In the genomic region with DNA sequence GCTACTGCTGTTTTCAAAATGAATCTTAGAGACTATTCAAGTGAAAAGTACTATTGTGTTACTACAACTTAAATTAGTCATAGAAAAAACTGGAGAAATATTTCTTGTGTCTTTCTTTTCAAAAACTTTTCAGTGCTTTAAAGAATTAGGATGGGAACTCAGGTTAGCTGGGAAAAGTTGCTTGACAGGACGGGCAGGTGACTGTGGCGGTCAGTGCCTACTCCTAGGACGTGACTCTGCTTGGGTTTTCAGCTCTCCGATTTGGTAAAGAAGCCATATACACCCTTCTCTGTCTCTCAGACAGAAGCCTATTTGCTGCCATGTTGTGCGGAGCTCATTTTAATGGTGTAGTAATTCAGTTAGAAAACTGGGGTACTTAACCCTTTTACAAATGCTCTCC, we compare ENCODE assay signal across 1 cellular context.
TF ChIP-seq lines count a peak whose summit lies in the region.

No MANE protein-coding gene starts in this region.

TF ChIP-seq in H1, 55 proteins besides CTCF, POLR2A, EP300 and RAD21 (continued from another document):
- TF ChIP-seq SP2 (IDR thresholded peaks at IDR 0.05; ENCODE audit: low read length) (no peak), FOSL1 (IDR thresholded peaks at IDR 0.05; ENCODE audit: insufficient read depth, low read depth, low read length) (no peak), USF2 (IDR thresholded peaks at IDR 0.05; ENCODE audit: low read length) (no peak), MAX (IDR thresholded peaks at IDR 0.05) (no peak), EGR1 (IDR thresholded peaks at IDR 0.05; ENCODE audit: borderline replicate concordance, low read depth, low read length) (no peak), GTF2F1 (IDR thresholded peaks at IDR 0.05; ENCODE audit: borderline replicate concordance, low read depth, low read length) (no peak), SAP30 (IDR thresholded peaks at IDR 0.05; ENCODE audit: insufficient read depth, insufficient replicate concordance, low read length) (no peak), SRF (IDR thresholded peaks at IDR 0.05; ENCODE audit: low read depth, low read length) (no peak), SP1 (IDR thresholded peaks at IDR 0.05; ENCODE audit: low read depth, low read length) (no peak), NANOG (IDR thresholded peaks at IDR 0.05; ENCODE audit: insufficient read depth, low read depth, low read length, poor library complexity, severe bottlenecking) (no peak), CBX5 (IDR thresholded peaks at IDR 0.05; ENCODE audit: low read depth, low read length) (no peak), TBP (IDR thresholded peaks at IDR 0.05; ENCODE audit: low read depth, low read length) (no peak), RNF2 (IDR thresholded peaks at IDR 0.05; ENCODE audit: borderline replicate concordance, low read depth, low read length, missing control alignments, poor library complexity, severe bottlenecking) (no peak), KDM5A (IDR thresholded peaks at IDR 0.05; ENCODE audit: low read length) (no peak), HDAC2 (IDR thresholded peaks at IDR 0.05; ENCODE audit: borderline replicate concordance in 1 of 2, low read depth in 2 of 2, low read length in 2 of 2) (no peak), SIX5 (IDR thresholded peaks at IDR 0.05; ENCODE audit: low read depth, low read length) (no peak), BCL11A (IDR thresholded peaks at IDR 0.05; ENCODE audit: low read depth in 2 of 2, low read length in 2 of 2) (no peak)
